ENCODE assay signal across 12 cellular contexts in the genomic region with DNA sequence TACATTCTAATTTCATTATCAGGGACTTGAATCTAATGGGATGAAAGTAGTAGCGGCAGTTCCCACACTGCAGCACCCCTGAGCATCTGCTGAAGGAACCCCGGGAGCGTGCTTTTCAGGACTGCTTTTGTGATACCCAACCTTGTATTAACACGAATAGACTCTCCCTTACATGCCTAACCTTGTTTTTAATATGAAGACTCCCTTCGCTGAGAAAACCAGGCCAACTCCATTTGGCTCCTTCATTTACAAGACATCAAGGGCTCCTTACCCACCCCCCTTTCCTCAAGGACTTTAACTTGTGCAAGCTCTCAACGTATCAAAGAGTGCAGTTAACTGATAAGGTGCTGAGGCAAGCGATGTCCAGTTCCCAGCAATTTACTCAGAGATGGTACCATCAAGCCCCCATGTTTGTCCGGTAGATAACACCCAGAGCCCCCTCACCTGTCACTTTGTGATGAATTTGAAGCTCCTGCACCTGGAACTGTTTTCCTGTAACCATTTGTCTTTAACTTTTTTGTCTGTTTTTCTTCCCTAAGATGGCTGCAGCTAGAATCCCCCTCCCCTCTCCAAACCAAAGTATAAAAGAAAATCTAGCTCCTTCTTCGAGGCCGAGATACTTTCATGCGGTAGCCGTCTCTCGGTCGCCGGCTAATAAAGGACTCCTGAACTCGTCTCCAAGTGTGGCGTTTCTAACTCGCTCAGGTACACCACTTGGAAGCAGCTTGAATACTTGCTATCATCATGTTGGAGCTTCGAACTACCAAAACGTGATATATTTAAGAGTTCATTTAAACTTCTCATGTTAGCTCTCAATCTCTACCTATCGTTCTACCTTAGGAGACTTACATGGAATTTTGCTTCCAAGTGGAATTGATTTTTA. TPM values are rescaled to one million over a fixed set of nuclear protein-coding genes. Genes with fewer than 3 reads are reported as not detected.
DNase-seq lines count a peak whose midpoint lies in the region; TF ChIP-seq lines count a peak whose summit lies in the region.
"Had no signal": no experiment of that assay in that cellular context is flagged by ENCODE, and none has a peak within 500 bp of the region (broad histone marks: within the 10 kb centered on the region; RNA-seq: fewer than 3 reads in every experiment).

No MANE protein-coding gene starts in this region.

- H3K9me3 ChIP-seq in neural progenitor cell (ENCODE audit: low read depth) (no peaks in the 10 kb centered on the region), uterus (no peaks in the 10 kb centered on the region)

- no peaks in the 10 kb centered on the region for H3K27me3 Mint-ChIP-seq in activated naive CD8-positive, alpha-beta T cell
- peaks cover 21% of the 10 kb centered on the region for H3K27me3 Mint-ChIP-seq in neural progenitor cell (ENCODE audit: insufficient read depth, low read depth)

- H3K4me3 ChIP-seq in HL-60 (replicated peaks; ENCODE audit: insufficient read depth, low read length) (no peak overlapping the region), neural progenitor cell (no peak overlapping the region), uterus (no peak overlapping the region)

- H3K36me3 ChIP-seq in neural progenitor cell (peaks cover 42% of the 10 kb centered on the region), uterus (no peaks in the 10 kb centered on the region)

- no peak overlapping the region for H3K4me2 ChIP-seq in neural progenitor cell

- no peak overlapping the region for H2AFZ ChIP-seq in neural progenitor cell (replicated peaks)

- DNase-seq in DMS53 (lab: John Stamatoyannopoulos, UW): peak; percentile 53
- no peak for DNase-seq in DMS53 treated with DMSO at 0.1 percent for 48 hours (lab: John Stamatoyannopoulos, UW; ENCODE audit: unreplicated experiment)
- DNase-seq in HL-60 (ENCODE audit: low read depth in 1 of 2, low spot score in 1 of 2): peak; percentile 17 to 19
- DNase-seq in neural progenitor cell (ENCODE audit: low spot score): no peak
- DNase-seq in nucleus accumbens (lab: John Stamatoyannopoulos, UW): no peak
- DNase-seq in uterus: no peak
- DNase-seq in NOMO-1 treated with dmso at 0.1 percent for 144 hours (lab: John Stamatoyannopoulos, UW; ENCODE audit: unreplicated experiment): no peak
- DNase-seq: 8988T; activated gamma-delta T cell; effector CD8-positive, alpha-beta T cell; GF-D8 had no signal

- TF ChIP-seq CTCF in HL-60 (IDR thresholded peaks at IDR 0.05; ENCODE audit: insufficient read depth, low read length): no peak
- no peak for TF ChIP-seq CTCF in neural progenitor cell (IDR thresholded peaks at IDR 0.05)
- TF ChIP-seq CTCF in uterus (IDR thresholded peaks at IDR 0.05): no peak

- peaks cover 42% of the 10 kb centered on the region for H3K79me2 ChIP-seq in neural progenitor cell (ENCODE audit: low read depth)

- H3K4me1 ChIP-seq in neural progenitor cell (no peaks in the 10 kb centered on the region), uterus (peaks cover 0 to 3% of the 10 kb centered on the region in 2 donors)

- no peaks in the 10 kb centered on the region for H3K27me3 ChIP-seq in HL-60 (ENCODE audit: insufficient read depth, poor library complexity, severe bottlenecking)
- no peaks in the 10 kb centered on the region for H3K27me3 ChIP-seq in neural progenitor cell
- no peaks in the 10 kb centered on the region for H3K27me3 ChIP-seq in uterus

- H3K4me3 Mint-ChIP-seq in activated naive CD8-positive, alpha-beta T cell: peak overlapping the region; percentile 20
- peak overlapping the region; percentile 70 for H3K4me3 Mint-ChIP-seq in neural progenitor cell

- no peak overlapping the region for H3K27ac ChIP-seq in HL-60 (replicated peaks)
- peak overlapping the region; percentile 49 for H3K27ac ChIP-seq in neural progenitor cell
- H3K27ac ChIP-seq in uterus: no peak overlapping the region

- peaks cover 67% of the 10 kb centered on the region for H3K4me1 Mint-ChIP-seq in activated naive CD8-positive, alpha-beta T cell (ENCODE audit: low read depth)
- H3K4me1 Mint-ChIP-seq in neural progenitor cell: peaks cover 23% of the 10 kb centered on the region

- H4K20me1 ChIP-seq in neural progenitor cell (ENCODE audit: low read depth): peaks cover 90% of the 10 kb centered on the region

- H3K9ac ChIP-seq in neural progenitor cell: no peak overlapping the region

- peaks cover 95% of the 10 kb centered on the region for H3F3A ChIP-seq in neural progenitor cell (ENCODE audit: low read depth)

- peaks cover 20% of the 10 kb centered on the region for H3K36me3 Mint-ChIP-seq in activated naive CD8-positive, alpha-beta T cell
- H3K36me3 Mint-ChIP-seq in neural progenitor cell: peaks cover 55% of the 10 kb centered on the region

- intact Hi-C loops in uterus (cut with DNase I; ENCODE audit: low total_unique reads): no loop called here

- TF ChIP-seq POLR2A in uterus (IDR thresholded peaks at IDR 0.05): no peak

- no peaks in the 10 kb centered on the region for H3K9me3 Mint-ChIP-seq in activated naive CD8-positive, alpha-beta T cell (ENCODE audit: low read depth)
- H3K9me3 Mint-ChIP-seq in neural progenitor cell: no peaks in the 10 kb centered on the region

- peak overlapping the region; percentile 75 for H3K27ac Mint-ChIP-seq in activated naive CD8-positive, alpha-beta T cell
- H3K27ac Mint-ChIP-seq in neural progenitor cell: no peak overlapping the region

RNA-seq across cellular contexts. Expression of a gene that starts 10.7 kb away (rescaled TPM):
- total RNA-seq in neural progenitor cell (ENCODE audit: low replicate concordance): 795 and 1,138 TPM in 2 replicates
- 1,000 to 10,000 TPM in 1 of 4 donors, 100 to 1,000 TPM in 3; 237 to 1,003 (median 495) TPM for total RNA-seq in uterus

Comparison
In these comparisons a context has a peak if more than half of its experiments do, and no peak if none do; other contexts are left out.
1. DNase-seq: peak in DMS53 (single experiment) and HL-60 (2 of 2); none in DMS53 treated with DMSO at 0.1 percent for 48 hours (single experiment), neural progenitor cell (single experiment), nucleus accumbens (0 of 56), uterus (0 of 2) and NOMO-1 treated with dmso at 0.1 percent for 144 hours (single experiment).